8 cellular contexts compared by ENCODE assay signal in the genomic region with DNA sequence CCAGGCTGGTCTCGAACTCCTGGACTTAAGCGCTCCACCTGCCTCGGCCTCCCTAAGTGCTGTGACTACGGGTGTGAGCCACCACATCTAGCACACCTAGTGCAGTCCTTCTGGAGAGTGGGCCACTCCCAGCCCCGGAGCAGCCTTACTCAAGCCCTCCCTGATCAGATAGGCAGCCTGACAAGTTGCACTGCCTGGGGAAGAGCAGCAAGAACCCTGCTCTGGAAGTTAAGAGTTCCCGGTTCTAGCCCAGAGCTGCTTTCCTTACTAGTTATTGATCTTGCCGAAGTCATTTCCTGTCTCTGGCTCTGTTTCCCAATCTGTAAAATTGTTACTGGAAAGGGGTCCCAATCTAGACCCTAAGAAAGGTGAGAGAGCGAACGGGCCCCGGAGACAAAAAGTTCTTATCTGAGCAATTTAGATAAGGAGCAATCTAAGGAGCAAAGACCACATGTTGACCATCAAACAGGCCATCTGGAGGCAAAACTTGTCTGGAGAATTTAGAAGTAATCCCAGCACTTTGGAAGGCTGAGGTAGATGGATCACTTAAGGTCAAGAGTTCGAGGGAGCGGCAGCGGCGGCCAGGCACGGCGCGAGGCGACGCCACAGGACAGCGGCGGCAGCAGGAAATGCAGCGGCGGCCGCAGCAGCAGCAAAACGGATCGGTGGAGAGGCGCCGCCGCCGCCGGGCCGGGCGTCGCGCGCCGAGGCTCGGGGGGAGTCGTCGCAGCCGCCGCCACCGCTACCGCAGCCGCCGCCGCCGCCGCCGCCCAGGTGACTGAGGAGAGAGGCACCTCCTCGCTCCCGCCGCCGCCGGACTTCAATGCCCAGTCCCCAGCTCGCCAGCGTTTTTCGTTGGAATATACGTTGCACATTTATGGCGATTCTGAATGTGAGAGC. TPM values are rescaled to one million over a fixed set of nuclear protein-coding genes. Genes with fewer than 3 reads are reported as not detected.
A peak's percentile ranks its signal among the peaks of the same experiment; 100 is the strongest.
DNase-seq lines count a peak whose midpoint lies in the region; ATAC-seq and TF ChIP-seq lines count a peak whose summit lies in the region.

No MANE protein-coding gene starts in this region.

- POLR2A ChIA-PET in BJ (lab: Charles Lee) (no interaction called here), OCI-LY7 (lab: Charles Lee) (interaction anchor here (1.4 kb wide), 1 partner anchor 514 kb away, joined by 3 read pairs; a partner anchor contains a TSS)

- peaks cover under 1% of the 10 kb centered on the region; the same call in 1 of the 2 replicates for H3K79me2 ChIP-seq in OCI-LY7 (ENCODE audit: insufficient read depth, low read depth, low read length)

- H3K9me3 ChIP-seq in OCI-LY7 (ENCODE audit: low read length): no peaks in the 10 kb centered on the region

- no peaks in the 10 kb centered on the region for H3K9me2 ChIP-seq in OCI-LY7 (ENCODE audit: insufficient read depth, low read length)

- no peaks in the 10 kb centered on the region for H4K20me1 ChIP-seq in OCI-LY7 (ENCODE audit: insufficient read depth, low read length)

- peak overlapping the region; percentile 64 for H3K4me2 ChIP-seq in OCI-LY7 (ENCODE audit: low read length)

- H3K9me3 Mint-ChIP-seq in nephron progenitor cell: no peaks in the 10 kb centered on the region

- H3K4me1 Mint-ChIP-seq in nephron progenitor cell: peaks cover 56% of the 10 kb centered on the region

- TF ChIP-seq CTCF in BJ (IDR thresholded peaks at IDR 0.05; ENCODE audit: insufficient read depth, low read depth, low read length): peak; percentile 51
- no peak for TF ChIP-seq CTCF in OCI-LY7 (conservative IDR thresholded peaks at IDR 0.05; ENCODE audit: low read length)
- peak; percentile 42 for TF ChIP-seq CTCF in fibroblast of the aortic adventitia (IDR thresholded peaks at IDR 0.05; ENCODE audit: insufficient read depth, low read length)
- TF ChIP-seq CTCF in nephron progenitor cell (IDR thresholded peaks at IDR 0.05): no peak

- BruUV-seq in OCI-LY7 (replicated peaks; lab: Mats Ljungman, UMichigan): no TSS peak

- DNase-seq in BJ (ENCODE audit: low read depth): no peak
- DNase-seq in H7: peak; percentile 90
- peak; percentile 32 for DNase-seq in OCI-LY7 (ENCODE audit: low spot score)
- peak; percentile 44 for DNase-seq in activated T-helper 9 cell treated with anti-CD3 and anti-CD28 coated beads, Interleukin-2, amount 50 U/mL, for 16 hours (ENCODE audit: low read depth)
- DNase-seq in fibroblast of the aortic adventitia (ENCODE audit: low read depth): peak; percentile 36
- DNase-seq in nephron progenitor cell: peak; percentile 75

- H3K27ac Mint-ChIP-seq in nephron progenitor cell: peak overlapping the region; percentile 81

- peaks cover 30% of the 10 kb centered on the region for H3K4me1 ChIP-seq in OCI-LY7 (ENCODE audit: insufficient read depth, low read length, poor library complexity, severe bottlenecking)
- no peaks in the 10 kb centered on the region for H3K4me1 ChIP-seq in urinary bladder (ENCODE audit: insufficient read depth)

- H3K4me3 ChIP-seq in BJ (ENCODE audit: low read depth, low read length) (peak overlapping the region; percentile 44), H7 (ENCODE audit: insufficient read depth, low read depth, low read length) (peak overlapping the region; percentile 36), OCI-LY7 (ENCODE audit: low read depth, low read length, poor library complexity, severe bottlenecking) (no peak overlapping the region), fibroblast of the aortic adventitia (ENCODE audit: low read depth, low read length) (peak overlapping the region; percentile 40), urinary bladder (ENCODE audit: low read depth, low read length) (peak overlapping the region; percentile 45)

- H3K27ac ChIP-seq in OCI-LY7 (ENCODE audit: low read depth, low read length, poor library complexity, severe bottlenecking): no peak overlapping the region
- peak overlapping the region; percentile 95 for H3K27ac ChIP-seq in urinary bladder (ENCODE audit: low read depth)

- H3K27me3 ChIP-seq in BJ (ENCODE audit: control insufficient read depth, insufficient read depth, low read length): no peaks in the 10 kb centered on the region
- H3K27me3 ChIP-seq in H7 (ENCODE audit: control insufficient read depth, insufficient read depth, low read length): peaks cover 9% of the 10 kb centered on the region

- no peaks in the 10 kb centered on the region for H3K36me3 Mint-ChIP-seq in nephron progenitor cell (ENCODE audit: low read depth)

- CTCF ChIA-PET in BJ (lab: Yijun Ruan, JAX): interaction anchor here (0.6 to 2.0 kb wide), 6 partner anchors 9 to 118 kb away, joined by 3 to 6 read pairs (median 3); no protein-coding TSS in a partner anchor
- CTCF ChIA-PET in OCI-LY7 (lab: Charles Lee; ENCODE audit: unreplicated experiment): no interaction called here

- peaks cover 9% of the 10 kb centered on the region for H3K27me3 Mint-ChIP-seq in nephron progenitor cell (ENCODE audit: low read depth, poor library complexity)

- intact Hi-C loops in OCI-LY7 (cut with micrococcal nuclease; ENCODE audit: unreplicated experiment): no loop called here

- H3K36me3 ChIP-seq in BJ (ENCODE audit: control insufficient read depth, insufficient read depth, low read length) (no peaks in the 10 kb centered on the region), H7 (replicated peaks; ENCODE audit: control insufficient read depth, insufficient read depth, low read length) (no peaks in the 10 kb centered on the region), OCI-LY7 (ENCODE audit: insufficient read depth, low read length) (no peaks in the 10 kb centered on the region), urinary bladder (ENCODE audit: insufficient read depth) (no peaks in the 10 kb centered on the region)

- 10% methylated on average over 60 of the region's 60 CpGs for WGBS in urinary bladder

- H2AFZ ChIP-seq in OCI-LY7 (ENCODE audit: low read length): peak overlapping the region; percentile 56; the same call in 1 of the 2 replicates

- no peak for ATAC-seq in HG03097 (IDR thresholded peaks at IDR 0.05; ENCODE audit: low FRiP score, unreplicated experiment)

- H3K4me3 Mint-ChIP-seq in nephron progenitor cell: peak overlapping the region; percentile 75

RNA-seq across cellular contexts. Expression of a gene that starts 4.3 kb away (rescaled TPM):
- 16.3 and 45.3 TPM in 2 replicates for polyA plus RNA-seq in BJ (2011; rRNA removed)
- 16.8 and 22.8 TPM in 2 replicates for polyA minus RNA-seq in BJ (2011; rRNA and poly(A)+ RNA removed)
- 36.9 and 43.9 TPM in 2 replicates for total RNA-seq in H7 (2014; rRNA removed; shearing (Covaris generic))
- total RNA-seq in OCI-LY7 (2014; rRNA removed; shearing (Covaris generic)): 25.3 and 37.6 TPM in 2 replicates
- total RNA-seq in OCI-LY7 (2022): 42.8 and 46.6 TPM in 2 replicates
- 28.9 and 41.8 TPM in 2 replicates for total RNA-seq in fibroblast of the aortic adventitia (ENCODE audit: low replicate concordance)
- 18.0 TPM for total RNA-seq in urinary bladder
- polyA plus RNA-seq in urinary bladder: 40.3 TPM

RNA-seq across cellular contexts. Expression of a gene that starts 21.0 kb away (rescaled TPM):
- polyA plus RNA-seq in BJ (2011; rRNA removed) (0.49 and 0.54 TPM in 2 replicates), urinary bladder (2.5 TPM)
- 0.15 and 0.24 TPM in 2 replicates for polyA minus RNA-seq in BJ (2011; rRNA and poly(A)+ RNA removed)
- total RNA-seq in H7 (2014; rRNA removed; shearing (Covaris generic)): 1.1 and 2.9 TPM in 2 replicates
- total RNA-seq in OCI-LY7 (2014; rRNA removed; shearing (Covaris generic)): 1.1 and 2.5 TPM in 2 replicates
- total RNA-seq in OCI-LY7 (2022) (2.1 and 2.2 TPM in 2 replicates), fibroblast of the aortic adventitia (ENCODE audit: low replicate concordance) (0.99 and 4.7 TPM in 2 replicates), urinary bladder (1.5 TPM)

RNA-seq across cellular contexts. Expression of a gene that starts 30.2 kb away (rescaled TPM):
- polyA plus RNA-seq in BJ (2011; rRNA removed): 28.6 and 41.5 TPM in 2 replicates
- 19.5 and 28.4 TPM in 2 replicates for polyA minus RNA-seq in BJ (2011; rRNA and poly(A)+ RNA removed)
- 56.1 and 59.2 TPM in 2 replicates for total RNA-seq in H7 (2014; rRNA removed; shearing (Covaris generic))
- total RNA-seq in OCI-LY7 (2014; rRNA removed; shearing (Covaris generic)): 32.6 and 42.9 TPM in 2 replicates
- total RNA-seq in OCI-LY7 (2022): 123 and 125 TPM in 2 replicates
- total RNA-seq in fibroblast of the aortic adventitia (ENCODE audit: low replicate concordance): 11.0 and 19.1 TPM in 2 replicates
- 8.8 TPM for total RNA-seq in urinary bladder
- polyA plus RNA-seq in urinary bladder: 43.7 TPM

RNA-seq across cellular contexts. Expression of a gene that starts 35.2 kb away (rescaled TPM):
- polyA plus RNA-seq in BJ (2011; rRNA removed) (40.9 and 50.1 TPM in 2 replicates), urinary bladder (38.0 TPM)
- 27.2 and 39.3 TPM in 2 replicates for polyA minus RNA-seq in BJ (2011; rRNA and poly(A)+ RNA removed)
- total RNA-seq in H7 (2014; rRNA removed; shearing (Covaris generic)): 29.4 and 35.0 TPM in 2 replicates
- 31.6 and 33.6 TPM in 2 replicates for total RNA-seq in OCI-LY7 (2014; rRNA removed; shearing (Covaris generic))
- total RNA-seq in OCI-LY7 (2022) (51.2 and 53.5 TPM in 2 replicates), fibroblast of the aortic adventitia (ENCODE audit: low replicate concordance) (10.5 and 41.8 TPM in 2 replicates), urinary bladder (17.1 TPM)

RNA-seq across cellular contexts. Expression of a gene that starts 45.8 kb away (rescaled TPM):
- polyA plus RNA-seq in BJ (2011; rRNA removed): 3.4 and 5.8 TPM in 2 replicates
- polyA minus RNA-seq in BJ (2011; rRNA and poly(A)+ RNA removed): 1.6 and 2.4 TPM in 2 replicates
- total RNA-seq in H7 (2014; rRNA removed; shearing (Covaris generic)): 14.7 and 17.0 TPM in 2 replicates
- total RNA-seq in OCI-LY7 (2014; rRNA removed; shearing (Covaris generic)): 27.3 and 40.5 TPM in 2 replicates
- total RNA-seq in OCI-LY7 (2022): 33.3 and 36.4 TPM in 2 replicates
- 0.49 and 18.3 TPM in 2 replicates for total RNA-seq in fibroblast of the aortic adventitia (ENCODE audit: low replicate concordance)
- total RNA-seq in urinary bladder: 4.5 TPM
- 7.9 TPM for polyA plus RNA-seq in urinary bladder

Comparison
In these comparisons a context has a peak if more than half of its experiments do, and no peak if none do; other contexts are left out.
1. CTCF ChIP-seq: peak in BJ (single experiment) and fibroblast of the aortic adventitia (single experiment); none in OCI-LY7 (single experiment) and nephron progenitor cell (single experiment).